In genomic region chr16:1492082-1492922, GRCh38 we compare ENCODE assay signal across 9 cellular contexts. TPM values are rescaled to one million over a fixed set of nuclear protein-coding genes. Genes with fewer than 3 reads are reported as not detected.
DNase-seq lines count a peak whose midpoint lies in the region; ATAC-seq and TF ChIP-seq lines count a peak whose summit lies in the region.
"Had no signal": no experiment of that assay in that cellular context is flagged by ENCODE, and none has a peak within 500 bp of the region (broad histone marks: within the 10 kb centered on the region; RNA-seq: fewer than 3 reads in every experiment).

No MANE protein-coding gene starts in this region.

- peaks cover 17% of the 10 kb centered on the region for H3K79me2 ChIP-seq in MM.1S (ENCODE audit: low read length)

- H3K27ac ChIP-seq in MM.1S (ENCODE audit: low read length): no peak overlapping the region
- peak overlapping the region; percentile 60 for H3K27ac ChIP-seq in duodenal mucosa (ENCODE audit: low read depth, low read length)

- no peaks in the 10 kb centered on the region for H3K9me2 ChIP-seq in MM.1S (replicated peaks; ENCODE audit: insufficient read depth, low read length)

- H3K36me3 ChIP-seq in BE2C (peaks cover 29% of the 10 kb centered on the region), MM.1S (replicated peaks; ENCODE audit: insufficient read depth, low read length) (no peaks in the 10 kb centered on the region), duodenal mucosa (ENCODE audit: control insufficient read depth in 1 of 2, insufficient read depth in 2 of 2, low read length in 2 of 2) (peaks cover 0 to 30% of the 10 kb centered on the region in 2 donors)

- H3K27me3 Mint-ChIP-seq in natural killer cell (ENCODE audit: low read depth in 2 of 2): peaks cover 0 to 2% of the 10 kb centered on the region in 2 donors

- H3F3A ChIP-seq in MM.1S (ENCODE audit: insufficient read depth, low read length): no peaks in the 10 kb centered on the region

- DNase-seq in BE2C (peak; percentile 5), MM.1S (no peak), natural killer cell (no peak), Ammon's horn (ENCODE audit: low spot score) (no peak), DMS79 (lab: John Stamatoyannopoulos, UW) (no peak), dedifferentiated amniotic fluid mesenchymal stem cell (ENCODE audit: extremely low spot score) (no peak)
- no peak for DNase-seq in effector CD8-positive, alpha-beta T cell (lab: John Stamatoyannopoulos, UW)

- H3K4me1 ChIP-seq in BE2C (peaks cover 4% of the 10 kb centered on the region), MM.1S (ENCODE audit: low read length) (peaks cover 5% of the 10 kb centered on the region; the same call in 1 of the 2 replicates), duodenal mucosa (ENCODE audit: control insufficient read depth in 1 of 2, insufficient read depth in 2 of 2, low read length in 2 of 2) (peaks cover 17 to 22% of the 10 kb centered on the region in 2 donors)

- peaks cover 9 to 16% of the 10 kb centered on the region in 2 donors for H3K4me1 Mint-ChIP-seq in natural killer cell

- peak overlapping the region; percentile 59 for H3K4me3 ChIP-seq in BE2C (ENCODE audit: low read depth, low read length)
- peak overlapping the region; percentile 76 for H3K4me3 ChIP-seq in MM.1S (ENCODE audit: low read length)
- H3K4me3 ChIP-seq in duodenal mucosa (ENCODE audit: low read depth in 1 of 2, low read length in 2 of 2): peak overlapping the region; percentile 72 to 83

- ATAC-seq in natural killer cell: no peak

- peak overlapping the region; percentile 81 for H3K4me2 ChIP-seq in MM.1S (ENCODE audit: low read depth, low read length)

- H3K4me3 Mint-ChIP-seq in natural killer cell: peak overlapping the region; percentile 90

- H3K9ac ChIP-seq in MM.1S (ENCODE audit: low read length) (no peak overlapping the region), duodenal mucosa (ENCODE audit: low read depth in 1 of 2, low read length in 2 of 2) (peak overlapping the region; percentile 65 to 66)

- H3K27me3 ChIP-seq in BE2C (no peaks in the 10 kb centered on the region), MM.1S (replicated peaks; ENCODE audit: insufficient read depth, low read length) (peaks cover 32% of the 10 kb centered on the region), duodenal mucosa (ENCODE audit: control insufficient read depth in 1 of 2, insufficient read depth in 2 of 2, low read length in 2 of 2) (no peaks in the 10 kb centered on the region)

- intact Hi-C loops in natural killer cell (cut with micrococcal nuclease): no loop called here

- H4K20me1 ChIP-seq in MM.1S (ENCODE audit: insufficient read depth, low read length): no peaks in the 10 kb centered on the region

- H3K36me3 Mint-ChIP-seq in natural killer cell: no peaks in the 10 kb centered on the region

- TF ChIP-seq CTCF in BE2C (IDR thresholded peaks at IDR 0.05; ENCODE audit: low read depth, low read length): no peak
- no peak for TF ChIP-seq CTCF in MM.1S (IDR thresholded peaks at IDR 0.05; ENCODE audit: low read length)
- no peak for TF ChIP-seq CTCF in natural killer cell (IDR thresholded peaks at IDR 0.05)

- H2AFZ ChIP-seq in MM.1S (ENCODE audit: low read length): peak overlapping the region; percentile 97

- peak overlapping the region; percentile 92 to 94 for H3K27ac Mint-ChIP-seq in natural killer cell

- H3K9me3 ChIP-seq in BE2C (no peaks in the 10 kb centered on the region), MM.1S (replicated peaks; ENCODE audit: insufficient read depth, low read length) (no peaks in the 10 kb centered on the region), duodenal mucosa (ENCODE audit: control insufficient read depth in 1 of 2, low read length in 2 of 2) (no peaks in the 10 kb centered on the region)

- H3K9me3 Mint-ChIP-seq in natural killer cell: no peaks in the 10 kb centered on the region

RNA-seq across cellular contexts. Expression of gene TELO2, which starts 0.9 kb away (rescaled TPM):
- 110 TPM for polyA plus RNA-seq in BE2C (2012; ENCODE audit: insufficient read depth, insufficient read length, low read depth)
- total RNA-seq in natural killer cell: 10 to 100 TPM; 45.5 to 50.0 (median 46.5) TPM

RNA-seq across cellular contexts. Expression of gene PTX4, which starts 3.6 kb away (rescaled TPM):
- not detected for polyA plus RNA-seq in BE2C (2012; ENCODE audit: insufficient read depth, insufficient read length, low read depth)
- under 1 TPM in 1 of 3 donors, not detected in 2; 0.31 TPM for total RNA-seq in natural killer cell
- total RNA-seq: subcutaneous adipose tissue had no signal

RNA-seq across cellular contexts. Expression of gene CLCN7, which starts 17.5 kb away (rescaled TPM):
- polyA plus RNA-seq in BE2C (2012; ENCODE audit: insufficient read depth, insufficient read length, low read depth): 139 TPM
- 100 to 1,000 TPM; 117 to 125 (median 118) TPM for total RNA-seq in natural killer cell

RNA-seq across cellular contexts. Expression of gene TMEM204, which starts 41.2 kb away (rescaled TPM):
- 21.0 TPM for polyA plus RNA-seq in BE2C (2012; ENCODE audit: insufficient read depth, insufficient read length, low read depth)
- total RNA-seq in natural killer cell: 10 to 100 TPM in 1 of 3 donors, 1 to 10 TPM in 2; 3.3 to 14.1 (median 7.8) TPM

RNA-seq across cellular contexts. Expression of gene CCDC154, which starts 47.9 kb away (rescaled TPM):
- 1.4 TPM for polyA plus RNA-seq in BE2C (2012; ENCODE audit: insufficient read depth, insufficient read length, low read depth)
- 1 to 10 TPM in 2 of 3 donors, under 1 TPM in 1; 0.88 to 1.8 (median 1.6) TPM for total RNA-seq in natural killer cell
